Comparison of ENCODE assay signal across 9 cellular contexts in genomic region chr1:168545678-168546552, GRCh38. TPM values are rescaled to one million over a fixed set of nuclear protein-coding genes. Genes with fewer than 3 reads are reported as not detected.
A peak's percentile ranks its signal among the peaks of the same experiment; 100 is the strongest.
DNase-seq lines count a peak whose midpoint lies in the region; ATAC-seq and TF ChIP-seq lines count a peak whose summit lies in the region.
"Not testable (repeated sequence)": the region's sequence is repeated elsewhere in the genome, so short reads cannot be mapped to it uniquely, and the experiment has no call there.
"Had no signal": no experiment of that assay in that cellular context is flagged by ENCODE, and none has a peak within 500 bp of the region (broad histone marks: within the 10 kb centered on the region; RNA-seq: fewer than 3 reads in every experiment).

No MANE protein-coding gene starts in this region.

- not testable (repeated sequence) for H3K4me3 Mint-ChIP-seq in Calu3 (ENCODE audit: low read depth, unreplicated experiment); GM23338; type B pancreatic cell

- H3K4me2 ChIP-seq in GM23338, result not testable (repeated sequence)

- H3K79me2 ChIP-seq in GM23338 (replicated peaks; ENCODE audit: insufficient read depth), result not testable (repeated sequence)

- DNase-seq in Calu3 (peak; percentile 28), GM23338 (ENCODE audit: low spot score) (peak; percentile 62), NCI-H1417 (lab: John Stamatoyannopoulos, UW) (peak in 2 of 3 experiments; percentile 8 to 62), RWPE1 (ENCODE audit: low spot score) (peak; percentile 6), astrocyte of the spinal cord (ENCODE audit: low read depth, low spot score) (peak; percentile 7), fibroblast of pulmonary artery (ENCODE audit: low read depth) (peak; percentile 65)
- DNase-seq in lower lobe of right lung; type B pancreatic cell (ENCODE audit: extremely low spot score, unreplicated experiment): not testable (repeated sequence)

- TF ChIP-seq CTCF in Calu3 (IDR thresholded peaks at IDR 0.05; ENCODE audit: unreplicated experiment) (peak; percentile 47), GM23338 (conservative IDR thresholded peaks at IDR 0.05; ENCODE audit: low read depth in 2 of 2) (peak; percentile 64 to 65), RWPE1 (conservative IDR thresholded peaks at IDR 0.05; ENCODE audit: low read depth) (peak; percentile 23; the same call in 1 of the 2 replicates), astrocyte of the spinal cord (IDR thresholded peaks at IDR 0.05; ENCODE audit: low read depth, low read length) (peak; percentile 47), fibroblast of pulmonary artery (IDR thresholded peaks at IDR 0.05; ENCODE audit: low read length, missing control alignments) (peak; percentile 48), lower lobe of right lung (IDR thresholded peaks at IDR 0.05) (peak; percentile 28), type B pancreatic cell (conservative IDR thresholded peaks at IDR 0.05) (peak; percentile 72)

- in situ Hi-C loops in astrocyte of the spinal cord (cut with HindIII; ENCODE audit: low sequenced_read_pairs), result not testable (repeated sequence)

- not testable (repeated sequence) for H3K4me1 ChIP-seq in GM23338 (ENCODE audit: insufficient read depth); lower lobe of right lung

- not testable (repeated sequence) for BruUV-seq in Calu3 (replicated peaks; lab: Mats Ljungman, UMichigan)

- POLR2A ChIA-PET in RWPE1 (lab: Yijun Ruan, JAX; ENCODE audit: low non-redundant PET), result not testable (repeated sequence)

- H3K9me3 ChIP-seq in lower lobe of right lung, result not testable (repeated sequence)

- H3K4me3 ChIP-seq in GM23338; astrocyte of the spinal cord (ENCODE audit: low read depth, low read length); fibroblast of pulmonary artery (replicated peaks; ENCODE audit: low read depth, low read length); lower lobe of right lung: not testable (repeated sequence)

- not testable (repeated sequence) for H3F3A ChIP-seq in GM23338 (replicated peaks; ENCODE audit: low read depth)

- H3K9me3 Mint-ChIP-seq in Calu3 (ENCODE audit: low read depth, unreplicated experiment); GM23338; type B pancreatic cell: not testable (repeated sequence)

- CTCF ChIA-PET in Calu3 (lab: Charles Lee); RWPE1 (lab: Yijun Ruan, JAX): not testable (repeated sequence)

- intact Hi-C loops in Calu3 (cut with micrococcal nuclease; ENCODE audit: unreplicated experiment); lower lobe of right lung (cut with DNase I): not testable (repeated sequence)

- H3K27me3 ChIP-seq in GM23338 (ENCODE audit: insufficient read depth); lower lobe of right lung (ENCODE audit: low read depth): not testable (repeated sequence)

- not testable (repeated sequence) for H3K36me3 ChIP-seq in GM23338 (ENCODE audit: insufficient read depth); lower lobe of right lung

- H3K9me2 ChIP-seq in GM23338 (ENCODE audit: insufficient read depth), result not testable (repeated sequence)

- not testable (repeated sequence) for H4K20me1 ChIP-seq in GM23338 (replicated peaks; ENCODE audit: insufficient read depth)

- not testable (repeated sequence) for H3K4me1 Mint-ChIP-seq in Calu3 (ENCODE audit: low read depth, unreplicated experiment); GM23338; type B pancreatic cell (ENCODE audit: unreplicated experiment)

- H2AFZ ChIP-seq in GM23338, result not testable (repeated sequence)

- H3K27me3 Mint-ChIP-seq in Calu3 (ENCODE audit: unreplicated experiment); GM23338 (ENCODE audit: insufficient read depth, low read depth, poor library complexity); type B pancreatic cell: not testable (repeated sequence)

- H3K27ac ChIP-seq in GM23338 (ENCODE audit: low read depth); RWPE1; lower lobe of right lung: not testable (repeated sequence)

- ATAC-seq in GM23338 (peak; percentile 88), lower lobe of right lung (peak; percentile 62 to 63)

- not testable (repeated sequence) for H3K27ac Mint-ChIP-seq in Calu3 (ENCODE audit: unreplicated experiment); GM23338; type B pancreatic cell

- H3K36me3 Mint-ChIP-seq in Calu3 (ENCODE audit: insufficient read depth, unreplicated experiment); GM23338 (ENCODE audit: low read depth); type B pancreatic cell: not testable (repeated sequence)

RNA-seq across cellular contexts. Expression of gene XCL2, which starts 2.1 kb away (rescaled TPM):
- not detected in 2 replicates for total RNA-seq in Calu3 (2022)
- not detected in 2 replicates for total RNA-seq in GM23338 (2014; rRNA removed; shearing (Covaris generic))
- not detected in 2 replicates for polyA plus RNA-seq in GM23338 (2016; fragmentation: Nextera tagmentation; extraction: Ambion mirVana)
- 2.0 TPM for total RNA-seq in lower lobe of right lung
- not detected in 2 replicates for total RNA-seq in type B pancreatic cell (ENCODE audit: low replicate concordance)
- total RNA-seq: thoracic aorta had no signal

RNA-seq across cellular contexts. Expression of gene XCL1, which starts 30.5 kb away (rescaled TPM):
- total RNA-seq in Calu3 (2022), result not detected in 2 replicates
- not detected in 2 replicates for total RNA-seq in GM23338 (2014; rRNA removed; shearing (Covaris generic))
- polyA plus RNA-seq in GM23338 (2016; fragmentation: Nextera tagmentation; extraction: Ambion mirVana), result 0.24 and 0.89 TPM in 2 replicates
- 1.2 TPM for total RNA-seq in lower lobe of right lung
- 1.2 TPM in 1 of 2 replicates, not detected in the other for total RNA-seq in type B pancreatic cell (ENCODE audit: low replicate concordance)
